17 cellular contexts compared by ENCODE assay signal in the genomic region with DNA sequence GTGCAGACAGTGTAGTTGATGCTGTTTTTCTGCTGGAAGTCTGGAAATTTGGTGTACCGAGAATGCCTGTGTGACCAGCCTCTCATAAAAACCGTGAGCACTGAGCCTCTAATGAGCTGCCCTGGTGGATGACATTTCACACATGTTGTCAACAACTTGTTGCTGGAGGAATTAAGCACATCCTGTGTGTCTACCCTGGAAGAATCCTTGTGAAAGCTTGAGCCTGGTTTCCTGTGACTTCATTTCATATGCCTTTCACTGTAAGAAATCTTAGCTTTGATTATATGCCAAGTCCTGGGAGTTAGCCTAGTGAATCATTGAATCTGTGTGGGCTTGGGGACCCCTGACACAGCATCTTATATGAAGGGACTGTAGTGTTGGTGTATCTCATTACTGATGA.
DNase-seq lines count a peak whose midpoint lies in the region; ATAC-seq, FAIRE-seq and TF ChIP-seq lines count a peak whose summit lies in the region.
"Had no signal": no experiment of that assay in that cellular context is flagged by ENCODE, and none has a peak within 500 bp of the region (broad histone marks: within the 10 kb centered on the region; RNA-seq: fewer than 3 reads in every experiment).

No MANE protein-coding gene starts in this region.

- no peaks in the 10 kb centered on the region for H4K20me1 ChIP-seq in endothelial cell of umbilical vein (replicated peaks; ENCODE audit: control insufficient read depth, extremely low read depth, insufficient read depth, low read length)

- H3K27me3 Mint-ChIP-seq in activated naive CD4-positive, alpha-beta T cell treated with anti-CD3 and anti-CD28 coated beads, Interleukin-2, amount 10 ng/mL, durations not matched to agents 7 days and 5 days = no peaks in the 10 kb centered on the region

- no peaks in the 10 kb centered on the region for H3K9me1 ChIP-seq in endothelial cell of umbilical vein (replicated peaks; ENCODE audit: control insufficient read depth, extremely low read depth, insufficient read depth, low read length)

- CTCF ChIA-PET in endothelial cell of umbilical vein (lab: Charles Lee) = interaction anchor here (0.6 to 4.6 kb wide), 12 partner anchors 14 to 404 kb away, joined by 3 to 38 read pairs (median 6); no protein-coding TSS in a partner anchor
- CTCF ChIA-PET in activated naive CD4-positive, alpha-beta T cell treated with anti-CD3 and anti-CD28 coated beads, Interleukin-2, amount 10 ng/mL, durations not matched to agents 7 days and 5 days (lab: Charles Lee) = no interaction called here

- H3K4me3 ChIP-seq in AG10803 (ENCODE audit: low read length) = no peak overlapping the region; the same call in 1 of the 2 replicates
- no peak overlapping the region for H3K4me3 ChIP-seq in endothelial cell of umbilical vein (replicated peaks in 1 of 3; ENCODE audit: insufficient read depth in 1 of 3, low read depth in 1 of 3, low read length in 3 of 3)
- H3K4me3 ChIP-seq: esophagus muscularis mucosa, SJCRH30 had no signal

- H3K4me1 Mint-ChIP-seq in activated naive CD4-positive, alpha-beta T cell treated with anti-CD3 and anti-CD28 coated beads, Interleukin-2, amount 10 ng/mL, durations not matched to agents 7 days and 5 days = no peaks in the 10 kb centered on the region
- H3K4me1 Mint-ChIP-seq: activated B cell treated with CpG ODN at 0.5 μM for 24 hours had no signal

- TF ChIP-seq POLR2A in endothelial cell of umbilical vein (IDR thresholded peaks at IDR 0.05; ENCODE audit: low read depth, low read length) = no peak

- peaks cover 32% of the 10 kb centered on the region for H3K4me1 ChIP-seq in endothelial cell of umbilical vein (ENCODE audit: control insufficient read depth, extremely low read depth, insufficient read depth, low read length)

- no peaks in the 10 kb centered on the region for H3K9me3 ChIP-seq in endothelial cell of umbilical vein (replicated peaks; ENCODE audit: control insufficient read depth, insufficient read depth, low read length)
- H3K9me3 ChIP-seq: esophagus muscularis mucosa, SJCRH30 had no signal

- no peaks in the 10 kb centered on the region for H3K36me3 Mint-ChIP-seq in activated naive CD4-positive, alpha-beta T cell treated with anti-CD3 and anti-CD28 coated beads, Interleukin-2, amount 10 ng/mL, durations not matched to agents 7 days and 5 days

- POLR2A ChIA-PET in endothelial cell of umbilical vein (lab: Charles Lee) = no interaction called here

- no peak for ATAC-seq in HG02938 (IDR thresholded peaks at IDR 0.05; ENCODE audit: unreplicated experiment)

- H3K4me3 Mint-ChIP-seq in activated naive CD4-positive, alpha-beta T cell treated with anti-CD3 and anti-CD28 coated beads, Interleukin-2, amount 10 ng/mL, durations not matched to agents 7 days and 5 days = no peak overlapping the region
- H3K4me3 Mint-ChIP-seq: activated B cell treated with CpG ODN at 0.5 μM for 24 hours; CD4-positive, alpha-beta T cell had no signal

- peak; percentile 97 for DNase-seq in AG10803 (ENCODE audit: low read depth)
- DNase-seq in NCI-H226 = peak; percentile 73
- peak; percentile 93 for DNase-seq in endothelial cell of umbilical vein (ENCODE audit: low read depth, low spot score)
- DNase-seq in non-pigmented ciliary epithelial cell (ENCODE audit: low read depth) = peak; percentile 83
- DNase-seq in CD1c-positive myeloid dendritic cell (ENCODE audit: extremely low spot score) = no peak
- no peak for DNase-seq in D721Med (ENCODE audit: insufficient read length, low spot score)
- DNase-seq in activated naive CD4-positive, alpha-beta T cell treated with anti-CD3 and anti-CD28 coated beads, Interleukin-2, amount 10 ng/mL, durations not matched to agents 7 days and 5 days = no peak
- DNase-seq: activated B cell treated with CpG ODN at 0.5 μM for 24 hours; aorta; CD4-positive, alpha-beta T cell; kidney glomerular epithelial cell; NCI-H1092 treated with DMSO at 0.1 percent for 48 hours; NCI-H526; stimulated activated naive CD4-positive, alpha-beta T cell had no signal

- peak overlapping the region; percentile 6 for H3K4me2 ChIP-seq in endothelial cell of umbilical vein (ENCODE audit: insufficient read depth, low read length)

- peak overlapping the region; percentile 61 for H3K27ac ChIP-seq in endothelial cell of umbilical vein (ENCODE audit: insufficient read depth, low read depth, low read length)
- H3K27ac ChIP-seq: SJCRH30 had no signal

- FAIRE-seq in endothelial cell of umbilical vein (lab: Jason Lieb, UNC) (peak; percentile 93), D721Med (lab: Jason Lieb, UNC) (no peak)

- H3K9ac ChIP-seq in endothelial cell of umbilical vein (replicated peaks; ENCODE audit: extremely low read depth, insufficient read depth, low read length) = no peak overlapping the region

- no peak overlapping the region for H3K27ac Mint-ChIP-seq in activated naive CD4-positive, alpha-beta T cell treated with anti-CD3 and anti-CD28 coated beads, Interleukin-2, amount 10 ng/mL, durations not matched to agents 7 days and 5 days
- H3K27ac Mint-ChIP-seq: activated B cell treated with CpG ODN at 0.5 μM for 24 hours; CD4-positive, alpha-beta T cell had no signal

- no TSS peak for BruUV-seq in endothelial cell of umbilical vein (replicated peaks; lab: Mats Ljungman, UMichigan)

- dilution Hi-C loops in endothelial cell of umbilical vein (cut with MboI; ENCODE audit: extremely low pct_ligation_motif_present, low sequenced_read_pairs) = no loop called here

- no peaks in the 10 kb centered on the region for H3K36me3 ChIP-seq in endothelial cell of umbilical vein (ENCODE audit: control insufficient read depth in 2 of 2, extremely low read depth in 1 of 2, insufficient read depth in 2 of 2, low read length in 2 of 2)
- H3K36me3 ChIP-seq: esophagus muscularis mucosa, SJCRH30 had no signal

- no peak overlapping the region for H2AFZ ChIP-seq in endothelial cell of umbilical vein (ENCODE audit: low read depth, low read length)

- no peaks in the 10 kb centered on the region for H3K9me3 Mint-ChIP-seq in activated naive CD4-positive, alpha-beta T cell treated with anti-CD3 and anti-CD28 coated beads, Interleukin-2, amount 10 ng/mL, durations not matched to agents 7 days and 5 days
- H3K9me3 Mint-ChIP-seq: activated B cell treated with CpG ODN at 0.5 μM for 24 hours; CD4-positive, alpha-beta T cell had no signal

- intact Hi-C loops in endothelial cell of umbilical vein (cut with micrococcal nuclease) = loop anchor here (1.0 kb wide), 1 partner anchor 41 kb away; no protein-coding TSS in a partner anchor

- no peaks in the 10 kb centered on the region for H3K79me2 ChIP-seq in endothelial cell of umbilical vein (ENCODE audit: control insufficient read depth, insufficient read depth, low read length)

- H3K27me3 ChIP-seq in endothelial cell of umbilical vein (ENCODE audit: control insufficient read depth in 2 of 2, insufficient read depth in 2 of 2, low read length in 2 of 2) = no peaks in the 10 kb centered on the region
- H3K27me3 ChIP-seq: esophagus muscularis mucosa, SJCRH30 had no signal

- TF ChIP-seq CTCF in AG10803 (conservative IDR thresholded peaks at IDR 0.05; ENCODE audit: low read length) (no peak; the same call in 1 of the 2 replicates), endothelial cell of umbilical vein (IDR thresholded peaks at IDR 0.05; ENCODE audit: extremely low read depth in 1 of 2, insufficient read depth in 1 of 2, low read depth in 1 of 2, low read length in 2 of 2) (no peak), D721Med (IDR thresholded peaks at IDR 0.05; ENCODE audit: insufficient read depth, missing control alignments) (no peak)

TF ChIP-seq in endothelial cell of umbilical vein, 7 proteins besides CTCF, POLR2A, EP300 and RAD21:
- TF ChIP-seq JUN (IDR thresholded peaks at IDR 0.05; ENCODE audit: borderline replicate concordance, insufficient read depth, insufficient read length, low read depth) = peak; percentile 37
- TF ChIP-seq FOS (IDR thresholded peaks at IDR 0.05; ENCODE audit: borderline replicate concordance, insufficient read depth, low read length) = no peak
- peak; percentile 56 for TF ChIP-seq POLR2AphosphoS5 (IDR thresholded peaks at IDR 0.05; ENCODE audit: insufficient read depth, low read depth, low read length)
- TF ChIP-seq GATA2 (IDR thresholded peaks at IDR 0.05; ENCODE audit: insufficient read depth, insufficient read length, low read depth, low read length) = no peak
TF ChIP-seq in endothelial cell of umbilical vein: peak in this region for 2.

Comparison
In these comparisons a context has a peak if more than half of its experiments do, and no peak if none do; other contexts are left out.
1. DNase-seq: peak in AG10803 (single experiment), NCI-H226 (single experiment), endothelial cell of umbilical vein (single experiment) and non-pigmented ciliary epithelial cell (single experiment); none in CD1c-positive myeloid dendritic cell (single experiment), D721Med (single experiment) and activated naive CD4-positive, alpha-beta T cell treated with anti-CD3 and anti-CD28 coated beads, Interleukin-2, amount 10 ng/mL, durations not matched to agents 7 days and 5 days (single experiment).